In the genomic region with DNA sequence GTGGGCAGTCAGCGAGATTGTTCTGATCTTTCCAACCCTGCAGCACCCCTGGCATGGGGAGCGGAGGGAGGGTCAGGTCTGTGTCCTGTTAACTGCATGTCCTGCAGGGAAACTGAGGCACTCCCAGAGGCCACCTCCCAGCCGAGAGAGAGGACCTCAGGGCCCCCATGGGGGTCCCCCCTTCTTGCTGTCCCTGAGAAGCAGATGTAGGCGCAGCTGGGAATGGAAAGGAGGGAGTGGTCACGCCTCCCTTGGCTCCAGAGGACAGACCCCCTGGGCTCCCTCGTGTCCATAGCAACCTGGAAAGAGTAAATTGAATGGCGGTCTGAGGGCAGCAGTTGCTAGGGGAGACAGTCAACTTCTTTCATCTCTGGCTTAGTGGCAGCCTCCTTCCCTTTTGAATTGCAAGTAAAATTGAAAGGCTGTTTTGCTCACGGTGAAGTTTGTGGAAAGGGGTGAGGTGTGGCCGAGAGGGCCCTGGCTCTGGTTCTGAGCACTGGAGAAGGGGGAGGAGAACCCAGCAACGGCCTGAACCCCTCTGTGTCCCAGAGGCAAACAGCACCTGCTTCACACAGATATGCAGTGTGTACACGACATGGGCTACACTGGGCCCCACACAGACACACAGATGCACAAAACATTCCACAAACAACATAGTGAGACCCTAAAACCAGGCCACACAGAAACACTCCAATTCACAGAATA, we compare ENCODE assay signal across 17 cellular contexts. TPM values are rescaled to one million over a fixed set of nuclear protein-coding genes. Genes with fewer than 3 reads are reported as not detected.
A peak's percentile ranks its signal among the peaks of the same experiment; 100 is the strongest.
DNase-seq lines count a peak whose midpoint lies in the region; ATAC-seq, FAIRE-seq and TF ChIP-seq lines count a peak whose summit lies in the region.
"Had no signal": no experiment of that assay in that cellular context is flagged by ENCODE, and none has a peak within 500 bp of the region (broad histone marks: within the 10 kb centered on the region; RNA-seq: fewer than 3 reads in every experiment).

No MANE protein-coding gene starts in this region.

- TF ChIP-seq CTCF in endodermal cell (conservative IDR thresholded peaks at IDR 0.05) (no peak), osteoblast (IDR thresholded peaks at IDR 0.05; ENCODE audit: extremely low read depth, low read depth, low read length) (no peak)

- CTCF ChIA-PET in CD8-positive, alpha-beta memory T cell (lab: Charles Lee), result no interaction called here

- no peak for TF ChIP-seq EP300 in Ishikawa (IDR thresholded peaks at IDR 0.05; ENCODE audit: borderline replicate concordance)

- H3K4me3 ChIP-seq in endodermal cell (ENCODE audit: low read length), result no peak overlapping the region
- no peak overlapping the region for H3K4me3 ChIP-seq in osteoblast (ENCODE audit: insufficient read depth, low read length)
- no peak overlapping the region for H3K4me3 ChIP-seq in CD8-positive, alpha-beta memory T cell (ENCODE audit: low read length)
- H3K4me3 ChIP-seq: psoas muscle, SK-N-MC had no signal

- no peak overlapping the region for H2AFZ ChIP-seq in osteoblast (ENCODE audit: low read length)

- H3K4me2 ChIP-seq in osteoblast (ENCODE audit: insufficient read depth, low read length), result no peak overlapping the region
- H3K4me2 ChIP-seq: KMS-11 had no signal

- H3K4me1 Mint-ChIP-seq in endodermal cell, result peaks cover 11% of the 10 kb centered on the region
- peaks cover 23 to 44% (median 25%) of the 10 kb centered on the region in 3 donors for H3K4me1 Mint-ChIP-seq in CD8-positive, alpha-beta memory T cell
- peaks cover 21% of the 10 kb centered on the region for H3K4me1 Mint-ChIP-seq in activated T-helper 17 cell treated with anti-CD3 and anti-CD28 coated beads, Interleukin-2, amount 50 U/mL, for 72 hours

- no peaks in the 10 kb centered on the region for H3K27me3 Mint-ChIP-seq in endodermal cell (ENCODE audit: insufficient read depth)
- no peaks in the 10 kb centered on the region for H3K27me3 Mint-ChIP-seq in CD8-positive, alpha-beta memory T cell
- no peaks in the 10 kb centered on the region for H3K27me3 Mint-ChIP-seq in activated T-helper 17 cell treated with anti-CD3 and anti-CD28 coated beads, Interleukin-2, amount 50 U/mL, for 72 hours
- H3K27me3 Mint-ChIP-seq: activated CD4-positive, alpha-beta T cell treated with anti-CD3 and anti-CD28 coated beads for 36 hours had no signal

- H3K4me1 ChIP-seq in endodermal cell (ENCODE audit: control insufficient read depth, insufficient read depth, low read length) (peaks cover 4% of the 10 kb centered on the region), osteoblast (ENCODE audit: insufficient read depth, low read length) (no peaks in the 10 kb centered on the region)
- H3K4me1 ChIP-seq in CD8-positive, alpha-beta memory T cell (ENCODE audit: insufficient read depth, low read length), result peaks cover 10% of the 10 kb centered on the region
- H3K4me1 ChIP-seq: Caco-2 had no signal

- 47 to 69% methylated on average over 8 to 11 of the region's 11 CpGs for WGBS in endodermal cell (ENCODE audit: insufficient coverage in 1 of 2, insufficient read length in 1 of 2), 2 experiments

- H3K9me3 ChIP-seq in endodermal cell (ENCODE audit: control insufficient read depth, low read length), result no peaks in the 10 kb centered on the region
- no peaks in the 10 kb centered on the region for H3K9me3 ChIP-seq in osteoblast (ENCODE audit: low read depth, low read length)
- H3K9me3 ChIP-seq in CD8-positive, alpha-beta memory T cell (ENCODE audit: low read length), result no peaks in the 10 kb centered on the region
- H3K9me3 ChIP-seq: Caco-2, psoas muscle had no signal

- peaks cover 3% of the 10 kb centered on the region for H3K36me3 ChIP-seq in endodermal cell (ENCODE audit: control insufficient read depth, insufficient read depth, low read length)
- H3K36me3 ChIP-seq in osteoblast (ENCODE audit: insufficient read depth, low read length), result no peaks in the 10 kb centered on the region
- H3K36me3 ChIP-seq in CD8-positive, alpha-beta memory T cell (ENCODE audit: insufficient read depth, low read length), result no peaks in the 10 kb centered on the region

- no peaks in the 10 kb centered on the region for H3K27me3 ChIP-seq in endodermal cell (ENCODE audit: control insufficient read depth, insufficient read depth, low read length, poor library complexity, severe bottlenecking)
- H3K27me3 ChIP-seq in osteoblast (ENCODE audit: insufficient read depth, low read length), result no peaks in the 10 kb centered on the region
- no peaks in the 10 kb centered on the region for H3K27me3 ChIP-seq in CD8-positive, alpha-beta memory T cell (ENCODE audit: insufficient read depth, low read length, poor library complexity, severe bottlenecking)

- ATAC-seq in activated T-helper 17 cell treated with anti-CD3 and anti-CD28 coated beads, Interleukin-2, amount 50 U/mL, for 72 hours (replicated peaks), result no peak
- ATAC-seq: HCT116, psoas muscle had no signal

- H4K20me1 ChIP-seq in osteoblast (ENCODE audit: insufficient read depth, low read length), result peaks cover 28% of the 10 kb centered on the region

- H3K79me2 ChIP-seq in osteoblast (ENCODE audit: insufficient read depth, low read length), result peaks cover 6% of the 10 kb centered on the region

- DNase-seq in NCI-H2227 treated with DMSO at 0.1 percent for 48 hours (lab: John Stamatoyannopoulos, UW) (peak; percentile 98), endodermal cell (peak; percentile 73), osteoblast (ENCODE audit: insufficient read length, low spot score, missing footprints) (peak; percentile 79), RCC 7860 (ENCODE audit: low spot score) (no peak)
- DNase-seq in CD8-positive, alpha-beta memory T cell, result no peak
- no peak for DNase-seq in activated T-cell treated with anti-CD3 and anti-CD28 coated beads, Interleukin-2, amount 50 U/mL, for 1 hour
- DNase-seq: activated CD4-positive, alpha-beta T cell treated with anti-CD3 and anti-CD28 coated beads for 36 hours; activated gamma-delta T cell; Caco-2; NCI-H774 had no signal

- peaks cover 10% of the 10 kb centered on the region for H3K36me3 Mint-ChIP-seq in endodermal cell (ENCODE audit: low read depth)
- H3K36me3 Mint-ChIP-seq in CD8-positive, alpha-beta memory T cell, result peaks cover 0 to 26% (median 2%) of the 10 kb centered on the region in 3 donors
- H3K36me3 Mint-ChIP-seq in activated T-helper 17 cell treated with anti-CD3 and anti-CD28 coated beads, Interleukin-2, amount 50 U/mL, for 72 hours (ENCODE audit: low read depth), result peaks cover 11% of the 10 kb centered on the region

- no peak overlapping the region for H3K9ac ChIP-seq in endodermal cell (ENCODE audit: extremely low read depth, low read length, poor library complexity, severe bottlenecking)
- H3K9ac ChIP-seq: KMS-11 had no signal

- no peaks in the 10 kb centered on the region for H3K9me3 Mint-ChIP-seq in endodermal cell
- H3K9me3 Mint-ChIP-seq in CD8-positive, alpha-beta memory T cell, result no peaks in the 10 kb centered on the region
- H3K9me3 Mint-ChIP-seq in activated T-helper 17 cell treated with anti-CD3 and anti-CD28 coated beads, Interleukin-2, amount 50 U/mL, for 72 hours, result no peaks in the 10 kb centered on the region
- H3K9me3 Mint-ChIP-seq: dendritic cell treated with granulocyte-macrophage colony-stimulating factor and Interleukin-4, amounts not matched to agents 40 ng/mL and 50 ng/mL, for 4 days had no signal

- no peak for FAIRE-seq in RCC 7860 (lab: Jason Lieb, UNC)

- POLR2A ChIA-PET in CD8-positive, alpha-beta memory T cell (lab: Charles Lee), result no interaction called here

- TF ChIP-seq RAD21 in Ishikawa (IDR thresholded peaks at IDR 0.05; ENCODE audit: low read depth), result no peak

- peak overlapping the region; percentile 86 for H3K27ac ChIP-seq in endodermal cell (ENCODE audit: low read depth, low read length)
- H3K27ac ChIP-seq in osteoblast (ENCODE audit: low read depth, low read length), result no peak overlapping the region
- no peak overlapping the region for H3K27ac ChIP-seq in CD8-positive, alpha-beta memory T cell (ENCODE audit: low read depth, low read length)
- H3K27ac ChIP-seq: KMS-11, psoas muscle, SK-N-MC had no signal

- no peak overlapping the region for H3K4me3 Mint-ChIP-seq in endodermal cell
- H3K4me3 Mint-ChIP-seq in CD8-positive, alpha-beta memory T cell, result no peak overlapping the region
- H3K4me3 Mint-ChIP-seq in activated T-helper 17 cell treated with anti-CD3 and anti-CD28 coated beads, Interleukin-2, amount 50 U/mL, for 72 hours, result no peak overlapping the region
- H3K4me3 Mint-ChIP-seq: activated CD4-positive, alpha-beta T cell treated with anti-CD3 and anti-CD28 coated beads for 36 hours; dendritic cell treated with granulocyte-macrophage colony-stimulating factor and Interleukin-4, amounts not matched to agents 40 ng/mL and 50 ng/mL, for 4 days had no signal

- peak overlapping the region; percentile 53 for H3K27ac Mint-ChIP-seq in endodermal cell
- peak overlapping the region in 1 of 8 donors; percentile 51 for H3K27ac Mint-ChIP-seq in CD8-positive, alpha-beta memory T cell
- no peak overlapping the region for H3K27ac Mint-ChIP-seq in activated T-helper 17 cell treated with anti-CD3 and anti-CD28 coated beads, Interleukin-2, amount 50 U/mL, for 72 hours
- H3K27ac Mint-ChIP-seq: activated CD4-positive, alpha-beta T cell treated with anti-CD3 and anti-CD28 coated beads for 36 hours; dendritic cell treated with granulocyte-macrophage colony-stimulating factor and Interleukin-4, amounts not matched to agents 40 ng/mL and 50 ng/mL, for 4 days had no signal

TF ChIP-seq in Ishikawa, 13 proteins besides CTCF, POLR2A, EP300 and RAD21 (continues in another document):
- TF ChIP-seq NFIC (IDR thresholded peaks at IDR 0.05), result no peak
- TF ChIP-seq, protein P1, sequence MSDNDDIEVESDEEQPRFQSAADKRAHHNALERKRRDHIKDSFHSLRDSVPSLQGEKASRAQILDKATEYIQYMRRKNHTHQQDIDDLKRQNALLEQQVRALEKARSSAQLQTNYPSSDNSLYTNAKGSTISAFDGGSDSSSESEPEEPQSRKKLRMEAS (IDR thresholded peaks at IDR 0.05), result no peak

RNA-seq across cellular contexts. Expression of a gene that starts 4.9 kb away (rescaled TPM):
- total RNA-seq in endodermal cell (10 to 100 TPM; 58.4 to 61.8 TPM), osteoblast (15.0 and 20.3 TPM in 2 replicates)
- polyA plus RNA-seq in endodermal cell (2013, experiment 1 of 2), result 38.9 TPM
- polyA plus RNA-seq in endodermal cell (2013, experiment 2 of 2), result 33.9 TPM
- total RNA-seq in CD8-positive, alpha-beta memory T cell, result 10 to 100 TPM; 25.6 to 30.1 TPM
- 6.9 TPM for polyA plus RNA-seq in CD8-positive, alpha-beta memory T cell
- total RNA-seq in activated T-helper 17 cell treated with anti-CD3 and anti-CD28 coated beads, Interleukin-2, amount 50 U/mL, for 72 hours, result 10 to 100 TPM; 21.2 to 24.5 TPM

RNA-seq across cellular contexts. Expression of a gene that starts 30.9 kb away (rescaled TPM):
- 1,000 to 10,000 TPM; 2,483 to 3,611 TPM for total RNA-seq in endodermal cell
- polyA plus RNA-seq in endodermal cell (2013, experiment 1 of 2), result 11,872 TPM
- polyA plus RNA-seq in endodermal cell (2013, experiment 2 of 2), result 14,577 TPM
- under 0.01 TPM in 1 of 2 replicates, not detected in the other for total RNA-seq in osteoblast
- 1,000 to 10,000 TPM; 1,293 to 1,300 TPM for total RNA-seq in CD8-positive, alpha-beta memory T cell
- polyA plus RNA-seq in CD8-positive, alpha-beta memory T cell, result not detected
- 1,000 to 10,000 TPM; 1,202 to 2,371 TPM for total RNA-seq in activated T-helper 17 cell treated with anti-CD3 and anti-CD28 coated beads, Interleukin-2, amount 50 U/mL, for 72 hours
- polyA plus RNA-seq: psoas muscle had no signal

RNA-seq across cellular contexts. Expression of a gene that starts 53.8 kb away (rescaled TPM):
- 100 to 1,000 TPM; 120 to 170 TPM for total RNA-seq in endodermal cell
- polyA plus RNA-seq in endodermal cell (2013, experiment 1 of 2), result 187 TPM
- 180 TPM for polyA plus RNA-seq in endodermal cell (2013, experiment 2 of 2)
- 61.2 and 72.2 TPM in 2 replicates for total RNA-seq in osteoblast
- total RNA-seq in CD8-positive, alpha-beta memory T cell, result not detected
- 0.39 TPM for polyA plus RNA-seq in CD8-positive, alpha-beta memory T cell
- total RNA-seq in activated T-helper 17 cell treated with anti-CD3 and anti-CD28 coated beads, Interleukin-2, amount 50 U/mL, for 72 hours, result not detected
- total RNA-seq: activated CD4-positive, alpha-beta T cell treated with anti-CD3 and anti-CD28 coated beads for 36 hours had no signal

Comparison
In these comparisons a context has a peak if more than half of its experiments do, and no peak if none do; other contexts are left out.
1. DNase-seq: peak in NCI-H2227 treated with DMSO at 0.1 percent for 48 hours (single experiment), endodermal cell (single experiment) and osteoblast (single experiment); none in CD8-positive, alpha-beta memory T cell (0 of 5), activated T-cell treated with anti-CD3 and anti-CD28 coated beads, Interleukin-2, amount 50 U/mL, for 1 hour (single experiment) and RCC 7860 (single experiment).
2. RNA of a gene that starts 30.9 kb away (total RNA-seq): 2,483 to 3,611 TPM in endodermal cell, 1,202 to 2,371 TPM in activated T-helper 17 cell treated with anti-CD3 and anti-CD28 coated beads, Interleukin-2, amount 50 U/mL, for 72 hours and 1,293 to 1,300 TPM in CD8-positive, alpha-beta memory T cell; under 0.01 TPM in osteoblast; every median in the first group is over 1,000 times any median in the second.
3. RNA of a gene that starts 53.8 kb away (total RNA-seq): 120 to 170 TPM in endodermal cell and 61.2 to 72.2 TPM in osteoblast; not detected in CD8-positive, alpha-beta memory T cell and not detected in activated T-helper 17 cell treated with anti-CD3 and anti-CD28 coated beads, Interleukin-2, amount 50 U/mL, for 72 hours; every median in the first group is over 10 times any median in the second.